Comparison of ENCODE assay signal across 10 cellular contexts in genomic region chr7:69656890-69657289, GRCh38. TPM values are rescaled to one million over a fixed set of nuclear protein-coding genes. Genes with fewer than 3 reads are reported as not detected.
DNase-seq lines count a peak whose midpoint lies in the region; ATAC-seq and TF ChIP-seq lines count a peak whose summit lies in the region.
"Had no signal": no experiment of that assay in that cellular context is flagged by ENCODE, and none has a peak within 500 bp of the region (broad histone marks: within the 10 kb centered on the region; RNA-seq: fewer than 3 reads in every experiment).

No MANE protein-coding gene starts in this region.

- H3K36me3 ChIP-seq in BE2C (no peaks in the 10 kb centered on the region), esophagus muscularis mucosa (no peaks in the 10 kb centered on the region), mesodermal cell (ENCODE audit: control insufficient read depth, insufficient read depth, low read length) (no peaks in the 10 kb centered on the region)

- peak overlapping the region; percentile 20 for H3K4me3 ChIP-seq in BE2C (ENCODE audit: low read depth, low read length)
- no peak overlapping the region for H3K4me3 ChIP-seq in esophagus muscularis mucosa
- H3K4me3 ChIP-seq in mesodermal cell (ENCODE audit: extremely low read depth, insufficient read depth, low read length, poor library complexity, severe bottlenecking): no peak overlapping the region

- no peak for TF ChIP-seq CTCF in BE2C (IDR thresholded peaks at IDR 0.05; ENCODE audit: low read depth, low read length)
- no peak for TF ChIP-seq CTCF in esophagus muscularis mucosa (IDR thresholded peaks at IDR 0.05)

- no peak for TF ChIP-seq EP300 in esophagus muscularis mucosa (IDR thresholded peaks at IDR 0.05)

- H3K27me3 ChIP-seq in BE2C (no peaks in the 10 kb centered on the region), esophagus muscularis mucosa (no peaks in the 10 kb centered on the region)

- TF ChIP-seq POLR2A in esophagus muscularis mucosa (IDR thresholded peaks at IDR 0.05; ENCODE audit: low read depth): no peak

- ATAC-seq in HG02763 (IDR thresholded peaks at IDR 0.05; ENCODE audit: unreplicated experiment) (no peak), GM21723 (IDR thresholded peaks at IDR 0.05; ENCODE audit: unreplicated experiment) (no peak)
- ATAC-seq: activated CD8-positive, alpha-beta T cell treated with anti-CD3 and anti-CD28 coated beads for 36 hours had no signal

- 16% methylated on average over 5 of the region's 5 CpGs for WGBS in esophagus muscularis mucosa
- WGBS in mesodermal cell (ENCODE audit: insufficient coverage in 2 of 2), 2 experiments: 27% methylated on average over 3 of the region's 5 CpGs

- H3K27ac ChIP-seq in esophagus muscularis mucosa (replicated peaks in 1 of 4) (peak overlapping the region; percentile 20 to 53 (median 38)), mesodermal cell (ENCODE audit: low read depth, low read length, severe bottlenecking) (peak overlapping the region; percentile 38)

- H3K9me3 ChIP-seq in BE2C: no peaks in the 10 kb centered on the region
- no peaks in the 10 kb centered on the region for H3K9me3 ChIP-seq in esophagus muscularis mucosa
- no peaks in the 10 kb centered on the region for H3K9me3 ChIP-seq in mesodermal cell (ENCODE audit: control insufficient read depth, low read length)

- intact Hi-C loops in esophagus muscularis mucosa (cut with DNase I): no loop called here

- H3K4me1 ChIP-seq in BE2C (peaks cover 42% of the 10 kb centered on the region), esophagus muscularis mucosa (peaks cover 28 to 88% (median 66%) of the 10 kb centered on the region in 4 donors), mesodermal cell (ENCODE audit: control insufficient read depth, insufficient read depth, low read length, poor library complexity, severe bottlenecking) (peaks cover 27% of the 10 kb centered on the region)

- DNase-seq in BE2C (peak; percentile 52), NCI-H82 (lab: John Stamatoyannopoulos, UW) (peak; percentile 90), esophagus muscularis mucosa (ENCODE audit: extremely low spot score) (no peak), occipital lobe (lab: John Stamatoyannopoulos, UW) (no peak), NCI-H128 (lab: John Stamatoyannopoulos, UW; ENCODE audit: unreplicated experiment) (no peak)
- DNase-seq: activated CD8-positive, alpha-beta T cell treated with anti-CD3 and anti-CD28 coated beads for 36 hours; CD4-positive, CD25-positive, alpha-beta regulatory T cell had no signal

RNA-seq across cellular contexts. Expression of gene AUTS2, which starts 58.6 kb away (rescaled TPM):
- polyA plus RNA-seq in BE2C (2012; ENCODE audit: insufficient read depth, insufficient read length, low read depth): 58.0 TPM
- total RNA-seq in esophagus muscularis mucosa (10 to 100 TPM; 18.5 to 44.9 (median 34.2) TPM), occipital lobe (95.3 TPM)
- 31.1 TPM for polyA plus RNA-seq in mesodermal cell (2013, experiment 1 of 2)
- 26.1 TPM for polyA plus RNA-seq in mesodermal cell (2013, experiment 2 of 2)

Comparison
In these comparisons a context has a peak if more than half of its experiments do, and no peak if none do; other contexts are left out.
1. DNase-seq: peak in BE2C (single experiment) and NCI-H82 (single experiment); none in esophagus muscularis mucosa (single experiment), occipital lobe (single experiment) and NCI-H128 (single experiment).